1 cellular context compared by ENCODE assay signal in the genomic region with DNA sequence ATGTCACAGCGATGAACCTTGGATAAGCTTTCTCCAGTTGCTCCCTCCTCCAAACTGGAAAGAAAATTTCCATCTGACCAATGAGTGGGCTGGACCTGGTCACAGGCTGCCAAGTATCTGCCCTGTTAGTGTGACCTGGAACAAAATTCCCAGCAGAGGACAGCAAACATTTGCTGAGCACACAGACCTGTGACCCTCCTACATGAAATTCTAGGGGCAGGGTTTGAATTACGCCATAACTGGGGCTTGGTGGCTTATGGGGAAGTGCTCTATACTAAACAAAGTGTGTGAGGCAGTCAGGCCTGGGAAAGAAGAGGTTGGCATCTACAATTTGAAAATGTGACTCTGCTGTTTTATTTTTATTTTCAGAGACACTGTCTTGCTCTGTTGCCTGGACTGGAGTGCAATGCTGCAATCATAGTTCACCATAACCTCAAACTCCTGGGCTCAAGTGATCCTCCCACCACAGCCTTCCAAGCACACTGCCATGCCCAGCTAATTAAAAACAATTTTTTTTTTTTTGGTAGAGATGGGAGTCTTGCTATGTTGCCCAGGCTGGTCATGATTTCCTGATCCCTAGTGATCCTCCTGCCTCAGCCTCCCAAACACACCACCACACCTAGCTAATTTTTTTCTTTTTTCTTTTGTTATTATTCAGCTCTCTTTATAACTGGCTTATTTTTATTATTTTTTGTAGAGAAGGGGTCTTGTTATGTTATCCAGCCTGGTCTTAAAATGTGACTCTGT.
TF ChIP-seq lines count a peak whose summit lies in the region.

No MANE protein-coding gene starts in this region.

TF ChIP-seq in HepG2, 621 proteins besides CTCF, POLR2A, EP300 and RAD21 (continued from another document and continues in another):
- TF ChIP-seq, protein P1, sequence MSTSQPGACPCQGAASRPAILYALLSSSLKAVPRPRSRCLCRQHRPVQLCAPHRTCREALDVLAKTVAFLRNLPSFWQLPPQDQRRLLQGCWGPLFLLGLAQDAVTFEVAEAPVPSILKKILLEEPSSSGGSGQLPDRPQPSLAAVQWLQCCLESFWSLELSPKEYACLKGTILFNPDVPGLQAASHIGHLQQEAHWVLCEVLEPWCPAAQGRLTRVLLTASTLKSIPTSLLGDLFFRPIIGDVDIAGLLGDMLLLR (CRISPR knock-in tag; IDR thresholded peaks at IDR 0.05), result no peak
- peak; percentile 68 for TF ChIP-seq ATF1 (CRISPR knock-in tag; IDR thresholded peaks at IDR 0.05)
- TF ChIP-seq, protein P2, sequence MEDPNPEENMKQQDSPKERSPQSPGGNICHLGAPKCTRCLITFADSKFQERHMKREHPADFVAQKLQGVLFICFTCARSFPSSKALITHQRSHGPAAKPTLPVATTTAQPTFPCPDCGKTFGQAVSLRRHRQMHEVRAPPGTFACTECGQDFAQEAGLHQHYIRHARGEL (CRISPR knock-in tag; IDR thresholded peaks at IDR 0.05), result no peak
- TF ChIP-seq, protein P3, sequence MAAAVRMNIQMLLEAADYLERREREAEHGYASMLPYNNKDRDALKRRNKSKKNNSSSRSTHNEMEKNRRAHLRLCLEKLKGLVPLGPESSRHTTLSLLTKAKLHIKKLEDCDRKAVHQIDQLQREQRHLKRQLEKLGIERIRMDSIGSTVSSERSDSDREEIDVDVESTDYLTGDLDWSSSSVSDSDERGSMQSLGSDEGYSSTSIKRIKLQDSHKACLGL (CRISPR knock-in tag; IDR thresholded peaks at IDR 0.05), result no peak
- 0 out of 2 replicates have a peak, but pooled peaks have one; percentile 28 for TF ChIP-seq ZNF652 (CRISPR knock-in tag; IDR thresholded peaks at IDR 0.05; ENCODE audit: borderline replicate concordance, low read depth)
- no peak for TF ChIP-seq SNAI1 (CRISPR knock-in tag; IDR thresholded peaks at IDR 0.05; ENCODE audit: borderline replicate concordance)
- TF ChIP-seq MXI1 (IDR thresholded peaks at IDR 0.05; ENCODE audit: borderline replicate concordance, low read depth, low read length), result peak; percentile 40; the same call in 1 of the 3 replicates
- TF ChIP-seq, protein P4, sequence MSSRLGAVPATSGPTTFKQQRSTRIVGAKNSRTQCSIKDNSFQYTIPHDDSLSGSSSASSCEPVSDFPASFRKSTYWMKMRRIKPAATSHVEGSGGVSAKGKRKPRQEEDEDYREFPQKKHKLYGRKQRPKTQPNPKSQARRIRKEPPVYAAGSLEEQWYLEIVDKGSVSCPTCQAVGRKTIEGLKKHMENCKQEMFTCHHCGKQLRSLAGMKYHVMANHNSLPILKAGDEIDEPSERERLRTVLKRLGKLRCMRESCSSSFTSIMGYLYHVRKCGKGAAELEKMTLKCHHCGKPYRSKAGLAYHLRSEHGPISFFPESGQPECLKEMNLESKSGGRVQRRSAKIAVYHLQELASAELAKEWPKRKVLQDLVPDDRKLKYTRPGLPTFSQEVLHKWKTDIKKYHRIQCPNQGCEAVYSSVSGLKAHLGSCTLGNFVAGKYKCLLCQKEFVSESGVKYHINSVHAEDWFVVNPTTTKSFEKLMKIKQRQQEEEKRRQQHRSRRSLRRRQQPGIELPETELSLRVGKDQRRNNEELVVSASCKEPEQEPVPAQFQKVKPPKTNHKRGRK (CRISPR knock-in tag; IDR thresholded peaks at IDR 0.05), result no peak
- 0 out of 2 replicates have a peak, but pooled peaks have one; percentile 44 for TF ChIP-seq ZNF878 (CRISPR knock-in tag; IDR thresholded peaks at IDR 0.05)
- TF ChIP-seq ZNF317 (CRISPR knock-in tag; IDR thresholded peaks at IDR 0.05), result peak; percentile 78
- TF ChIP-seq, protein P5, sequence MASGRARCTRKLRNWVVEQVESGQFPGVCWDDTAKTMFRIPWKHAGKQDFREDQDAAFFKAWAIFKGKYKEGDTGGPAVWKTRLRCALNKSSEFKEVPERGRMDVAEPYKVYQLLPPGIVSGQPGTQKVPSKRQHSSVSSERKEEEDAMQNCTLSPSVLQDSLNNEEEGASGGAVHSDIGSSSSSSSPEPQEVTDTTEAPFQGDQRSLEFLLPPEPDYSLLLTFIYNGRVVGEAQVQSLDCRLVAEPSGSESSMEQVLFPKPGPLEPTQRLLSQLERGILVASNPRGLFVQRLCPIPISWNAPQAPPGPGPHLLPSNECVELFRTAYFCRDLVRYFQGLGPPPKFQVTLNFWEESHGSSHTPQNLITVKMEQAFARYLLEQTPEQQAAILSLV (CRISPR knock-in tag; IDR thresholded peaks at IDR 0.05; ENCODE audit: borderline replicate concordance), result 0 out of 2 replicates have a peak, but pooled peaks have one; percentile 50
- peak; percentile 74 for TF ChIP-seq FOXK1 (CRISPR knock-in tag; IDR thresholded peaks at IDR 0.05; ENCODE audit: borderline replicate concordance, low read depth)
- TF ChIP-seq NR3C1 (CRISPR knock-in tag; IDR thresholded peaks at IDR 0.05), result no peak
- no peak for TF ChIP-seq MTA3 (CRISPR knock-in tag; IDR thresholded peaks at IDR 0.05)
- peak; percentile 95 for TF ChIP-seq RFXAP (CRISPR knock-in tag; IDR thresholded peaks at IDR 0.05; ENCODE audit: borderline replicate concordance)
- TF ChIP-seq ZBTB7B (CRISPR knock-in tag; IDR thresholded peaks at IDR 0.05), result peak; percentile 86; the same call in 1 of the 2 replicates
- no peak for TF ChIP-seq SNAPC2 (CRISPR knock-in tag; IDR thresholded peaks at IDR 0.05)
- peak; percentile 94 for TF ChIP-seq HNF4A (CRISPR knock-in tag; IDR thresholded peaks at IDR 0.05)
- TF ChIP-seq, protein P6, sequence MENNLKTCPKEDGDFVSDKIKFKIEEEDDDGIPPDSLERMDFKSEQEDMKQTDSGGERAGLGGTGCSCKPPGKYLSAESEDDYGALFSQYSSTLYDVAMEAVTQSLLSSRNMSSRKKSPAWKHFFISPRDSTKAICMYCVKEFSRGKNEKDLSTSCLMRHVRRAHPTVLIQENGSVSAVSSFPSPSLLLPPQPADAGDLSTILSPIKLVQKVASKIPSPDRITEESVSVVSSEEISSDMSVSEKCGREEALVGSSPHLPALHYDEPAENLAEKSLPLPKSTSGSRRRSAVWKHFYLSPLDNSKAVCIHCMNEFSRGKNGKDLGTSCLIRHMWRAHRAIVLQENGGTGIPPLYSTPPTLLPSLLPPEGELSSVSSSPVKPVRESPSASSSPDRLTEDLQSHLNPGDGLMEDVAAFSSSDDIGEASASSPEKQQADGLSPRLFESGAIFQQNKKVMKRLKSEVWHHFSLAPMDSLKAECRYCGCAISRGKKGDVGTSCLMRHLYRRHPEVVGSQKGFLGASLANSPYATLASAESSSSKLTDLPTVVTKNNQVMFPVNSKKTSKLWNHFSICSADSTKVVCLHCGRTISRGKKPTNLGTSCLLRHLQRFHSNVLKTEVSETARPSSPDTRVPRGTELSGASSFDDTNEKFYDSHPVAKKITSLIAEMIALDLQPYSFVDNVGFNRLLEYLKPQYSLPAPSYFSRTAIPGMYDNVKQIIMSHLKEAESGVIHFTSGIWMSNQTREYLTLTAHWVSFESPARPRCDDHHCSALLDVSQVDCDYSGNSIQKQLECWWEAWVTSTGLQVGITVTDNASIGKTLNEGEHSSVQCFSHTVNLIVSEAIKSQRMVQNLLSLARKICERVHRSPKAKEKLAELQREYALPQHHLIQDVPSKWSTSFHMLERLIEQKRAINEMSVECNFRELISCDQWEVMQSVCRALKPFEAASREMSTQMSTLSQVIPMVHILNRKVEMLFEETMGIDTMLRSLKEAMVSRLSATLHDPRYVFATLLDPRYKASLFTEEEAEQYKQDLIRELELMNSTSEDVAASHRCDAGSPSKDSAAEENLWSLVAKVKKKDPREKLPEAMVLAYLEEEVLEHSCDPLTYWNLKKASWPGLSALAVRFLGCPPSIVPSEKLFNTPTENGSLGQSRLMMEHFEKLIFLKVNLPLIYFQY (CRISPR knock-in tag; IDR thresholded peaks at IDR 0.05; ENCODE audit: borderline replicate concordance), result 0 out of 2 replicates have a peak, but pooled peaks have one; percentile 60
- TF ChIP-seq KAT8 (CRISPR knock-in tag; IDR thresholded peaks at IDR 0.05), result peak; percentile 77
- TF ChIP-seq ZNF569 (CRISPR knock-in tag; IDR thresholded peaks at IDR 0.05; ENCODE audit: borderline replicate concordance), result no peak
- TF ChIP-seq ZEB1 (IDR thresholded peaks at IDR 0.05; ENCODE audit: insufficient replicate concordance, low read depth), result peak; percentile 57
- TF ChIP-seq XRCC5 (optimal IDR thresholded peaks at IDR 0.05; ENCODE audit: low read length), result peak; percentile 66
- no peak for TF ChIP-seq FOXK2 (IDR thresholded peaks at IDR 0.05)
- TF ChIP-seq NCOA1 (CRISPR knock-in tag; IDR thresholded peaks at IDR 0.05), result peak; percentile 81; the same call in 1 of the 2 replicates
- TF ChIP-seq MAFF (IDR thresholded peaks at IDR 0.05; ENCODE audit: low read depth, low read length), result peak; percentile 74
- TF ChIP-seq, protein P7, sequence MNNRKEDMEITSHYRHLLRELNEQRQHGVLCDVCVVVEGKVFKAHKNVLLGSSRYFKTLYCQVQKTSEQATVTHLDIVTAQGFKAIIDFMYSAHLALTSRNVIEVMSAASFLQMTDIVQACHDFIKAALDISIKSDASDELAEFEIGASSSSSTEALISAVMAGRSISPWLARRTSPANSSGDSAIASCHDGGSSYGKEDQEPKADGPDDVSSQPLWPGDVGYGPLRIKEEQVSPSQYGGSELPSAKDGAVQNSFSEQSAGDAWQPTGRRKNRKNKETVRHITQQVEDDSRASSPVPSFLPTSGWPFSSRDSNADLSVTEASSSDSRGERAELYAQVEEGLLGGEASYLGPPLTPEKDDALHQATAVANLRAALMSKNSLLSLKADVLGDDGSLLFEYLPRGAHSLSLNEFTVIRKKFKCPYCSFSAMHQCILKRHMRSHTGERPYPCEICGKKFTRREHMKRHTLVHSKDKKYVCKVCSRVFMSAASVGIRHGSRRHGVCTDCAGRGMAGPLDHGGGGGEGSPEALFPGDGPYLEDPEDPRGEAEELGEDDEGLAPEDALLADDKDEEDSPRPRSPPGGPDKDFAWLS (CRISPR knock-in tag; IDR thresholded peaks at IDR 0.05; ENCODE audit: borderline replicate concordance), result no peak
- peak; percentile 88 for TF ChIP-seq TEAD3 (CRISPR knock-in tag; optimal IDR thresholded peaks at IDR 0.05; ENCODE audit: borderline replicate concordance)
- TF ChIP-seq, protein P8, sequence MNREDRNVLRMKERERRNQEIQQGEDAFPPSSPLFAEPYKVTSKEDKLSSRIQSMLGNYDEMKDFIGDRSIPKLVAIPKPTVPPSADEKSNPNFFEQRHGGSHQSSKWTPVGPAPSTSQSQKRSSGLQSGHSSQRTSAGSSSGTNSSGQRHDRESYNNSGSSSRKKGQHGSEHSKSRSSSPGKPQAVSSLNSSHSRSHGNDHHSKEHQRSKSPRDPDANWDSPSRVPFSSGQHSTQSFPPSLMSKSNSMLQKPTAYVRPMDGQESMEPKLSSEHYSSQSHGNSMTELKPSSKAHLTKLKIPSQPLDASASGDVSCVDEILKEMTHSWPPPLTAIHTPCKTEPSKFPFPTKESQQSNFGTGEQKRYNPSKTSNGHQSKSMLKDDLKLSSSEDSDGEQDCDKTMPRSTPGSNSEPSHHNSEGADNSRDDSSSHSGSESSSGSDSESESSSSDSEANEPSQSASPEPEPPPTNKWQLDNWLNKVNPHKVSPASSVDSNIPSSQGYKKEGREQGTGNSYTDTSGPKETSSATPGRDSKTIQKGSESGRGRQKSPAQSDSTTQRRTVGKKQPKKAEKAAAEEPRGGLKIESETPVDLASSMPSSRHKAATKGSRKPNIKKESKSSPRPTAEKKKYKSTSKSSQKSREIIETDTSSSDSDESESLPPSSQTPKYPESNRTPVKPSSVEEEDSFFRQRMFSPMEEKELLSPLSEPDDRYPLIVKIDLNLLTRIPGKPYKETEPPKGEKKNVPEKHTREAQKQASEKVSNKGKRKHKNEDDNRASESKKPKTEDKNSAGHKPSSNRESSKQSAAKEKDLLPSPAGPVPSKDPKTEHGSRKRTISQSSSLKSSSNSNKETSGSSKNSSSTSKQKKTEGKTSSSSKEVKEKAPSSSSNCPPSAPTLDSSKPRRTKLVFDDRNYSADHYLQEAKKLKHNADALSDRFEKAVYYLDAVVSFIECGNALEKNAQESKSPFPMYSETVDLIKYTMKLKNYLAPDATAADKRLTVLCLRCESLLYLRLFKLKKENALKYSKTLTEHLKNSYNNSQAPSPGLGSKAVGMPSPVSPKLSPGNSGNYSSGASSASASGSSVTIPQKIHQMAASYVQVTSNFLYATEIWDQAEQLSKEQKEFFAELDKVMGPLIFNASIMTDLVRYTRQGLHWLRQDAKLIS (CRISPR knock-in tag; IDR thresholded peaks at IDR 0.05), result no peak
- peak; percentile 99 for TF ChIP-seq MED1 (CRISPR knock-in tag; IDR thresholded peaks at IDR 0.05)
- TF ChIP-seq, protein P9, sequence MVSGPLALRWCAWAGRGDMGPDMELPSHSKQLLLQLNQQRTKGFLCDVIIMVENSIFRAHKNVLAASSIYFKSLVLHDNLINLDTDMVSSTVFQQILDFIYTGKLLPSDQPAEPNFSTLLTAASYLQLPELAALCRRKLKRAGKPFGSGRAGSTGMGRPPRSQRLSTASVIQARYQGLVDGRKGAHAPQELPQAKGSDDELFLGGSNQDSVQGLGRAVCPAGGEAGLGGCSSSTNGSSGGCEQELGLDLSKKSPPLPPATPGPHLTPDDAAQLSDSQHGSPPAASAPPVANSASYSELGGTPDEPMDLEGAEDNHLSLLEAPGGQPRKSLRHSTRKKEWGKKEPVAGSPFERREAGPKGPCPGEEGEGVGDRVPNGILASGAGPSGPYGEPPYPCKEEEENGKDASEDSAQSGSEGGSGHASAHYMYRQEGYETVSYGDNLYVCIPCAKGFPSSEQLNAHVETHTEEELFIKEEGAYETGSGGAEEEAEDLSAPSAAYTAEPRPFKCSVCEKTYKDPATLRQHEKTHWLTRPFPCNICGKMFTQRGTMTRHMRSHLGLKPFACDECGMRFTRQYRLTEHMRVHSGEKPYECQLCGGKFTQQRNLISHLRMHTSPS (CRISPR knock-in tag; IDR thresholded peaks at IDR 0.05; ENCODE audit: low read depth), result peak; percentile 70; the same call in 1 of the 2 replicates
- no peak for TF ChIP-seq HNRNPL (IDR thresholded peaks at IDR 0.05; ENCODE audit: low read depth, low read length)
- TF ChIP-seq RARA (CRISPR knock-in tag; IDR thresholded peaks at IDR 0.05), result peak; percentile 96
- 0 out of 2 replicates have a peak, but pooled peaks have one; percentile 74 for TF ChIP-seq ZKSCAN8 (CRISPR knock-in tag; IDR thresholded peaks at IDR 0.05; ENCODE audit: borderline replicate concordance)
- 0 out of 2 replicates have a peak, but pooled peaks have one; percentile 16 for TF ChIP-seq ZNF644 (CRISPR knock-in tag; IDR thresholded peaks at IDR 0.05; ENCODE audit: low read depth)
- TF ChIP-seq, protein P10, sequence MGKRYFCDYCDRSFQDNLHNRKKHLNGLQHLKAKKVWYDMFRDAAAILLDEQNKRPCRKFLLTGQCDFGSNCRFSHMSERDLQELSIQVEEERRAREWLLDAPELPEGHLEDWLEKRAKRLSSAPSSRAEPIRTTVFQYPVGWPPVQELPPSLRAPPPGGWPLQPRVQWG (CRISPR knock-in tag; IDR thresholded peaks at IDR 0.05; ENCODE audit: borderline replicate concordance, low read depth), result no peak
- no peak for TF ChIP-seq MLLT10 (CRISPR knock-in tag; IDR thresholded peaks at IDR 0.05)
- no peak for TF ChIP-seq TCF12 (IDR thresholded peaks at IDR 0.05)
- 0 out of 2 replicates have a peak, but pooled peaks have one; percentile 67 for TF ChIP-seq TCF12 (CRISPR knock-in tag; IDR thresholded peaks at IDR 0.05)
- no peak for TF ChIP-seq HNRNPUL1 (IDR thresholded peaks at IDR 0.05; ENCODE audit: low read depth, low read length)
- TF ChIP-seq, protein P11, sequence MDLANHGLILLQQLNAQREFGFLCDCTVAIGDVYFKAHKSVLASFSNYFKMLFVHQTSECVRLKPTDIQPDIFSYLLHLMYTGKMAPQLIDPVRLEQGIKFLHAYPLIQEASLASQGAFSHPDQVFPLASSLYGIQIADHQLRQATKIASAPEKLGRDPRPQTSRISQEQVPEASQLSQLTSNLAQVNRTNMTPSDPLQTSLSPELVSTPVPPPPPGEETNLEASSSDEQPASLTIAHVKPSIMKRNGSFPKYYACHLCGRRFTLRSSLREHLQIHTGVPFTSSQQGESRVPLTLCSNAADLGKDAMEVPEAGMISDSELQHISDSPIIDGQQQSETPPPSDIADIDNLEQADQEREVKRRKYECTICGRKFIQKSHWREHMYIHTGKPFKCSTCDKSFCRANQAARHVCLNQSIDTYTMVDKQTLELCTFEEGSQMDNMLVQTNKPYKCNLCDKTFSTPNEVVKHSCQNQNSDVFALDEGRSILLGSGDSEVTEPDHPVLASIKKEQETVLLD (CRISPR knock-in tag; IDR thresholded peaks at IDR 0.05; ENCODE audit: low read depth), result no peak
- peak; percentile 88 for TF ChIP-seq PITX1 (CRISPR knock-in tag; IDR thresholded peaks at IDR 0.05)
